Comparison of ENCODE assay signal across 1 cellular context in genomic region chr3:131361464-131362421, GRCh38.
TF ChIP-seq lines count a peak whose summit lies in the region.

No MANE protein-coding gene starts in this region.

TF ChIP-seq in HCT116, 20 proteins besides CTCF, POLR2A, EP300 and RAD21 (continued from another document):
- TF ChIP-seq JUND (IDR thresholded peaks at IDR 0.05), result no peak
- TF ChIP-seq, protein P1, sequence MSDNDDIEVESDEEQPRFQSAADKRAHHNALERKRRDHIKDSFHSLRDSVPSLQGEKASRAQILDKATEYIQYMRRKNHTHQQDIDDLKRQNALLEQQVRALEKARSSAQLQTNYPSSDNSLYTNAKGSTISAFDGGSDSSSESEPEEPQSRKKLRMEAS (IDR thresholded peaks at IDR 0.05), result peak; percentile 79
- no peak for TF ChIP-seq CEBPB (IDR thresholded peaks at IDR 0.05; ENCODE audit: low read depth)
